13 cellular contexts compared by ENCODE assay signal in the genomic region with DNA sequence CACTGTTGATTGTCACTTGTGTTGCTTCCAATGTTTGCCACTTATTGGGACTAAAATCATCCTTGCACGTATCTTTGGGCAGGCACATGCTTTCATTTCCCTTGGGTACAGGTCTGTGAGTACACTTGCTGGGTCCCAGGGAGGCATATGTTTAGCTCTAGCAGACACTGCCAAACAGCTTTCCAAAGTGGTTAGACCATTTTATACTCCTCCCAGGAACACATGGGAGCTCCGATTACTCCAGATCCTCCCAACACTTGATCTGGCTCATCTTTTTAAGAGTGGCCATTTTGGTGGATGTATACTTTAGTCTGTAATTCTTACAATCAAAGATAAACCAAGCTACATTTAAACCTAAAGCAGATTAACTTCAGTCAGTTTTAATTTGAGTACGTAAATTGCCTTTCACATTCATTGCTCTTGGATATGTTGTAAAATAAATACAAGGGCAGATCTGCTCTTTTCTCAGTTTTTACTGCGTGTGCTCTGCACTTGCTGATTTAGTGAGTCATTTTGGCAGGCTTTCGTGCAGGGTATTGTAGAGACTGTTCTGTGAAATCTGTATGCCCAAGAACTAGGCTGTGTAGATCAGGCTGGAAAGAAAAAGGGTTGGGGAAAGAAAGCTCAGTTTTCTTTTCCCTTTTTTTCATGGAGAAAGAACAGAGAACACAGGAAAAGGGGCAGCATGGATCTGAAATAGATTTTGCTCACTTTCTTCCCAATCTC.
DNase-seq lines count a peak whose midpoint lies in the region; ATAC-seq and TF ChIP-seq lines count a peak whose summit lies in the region.
"Had no signal": no experiment of that assay in that cellular context is flagged by ENCODE, and none has a peak within 500 bp of the region (broad histone marks: within the 10 kb centered on the region; RNA-seq: fewer than 3 reads in every experiment).

No MANE protein-coding gene starts in this region.

- ATAC-seq in SK-N-SH treated with all-trans-retinoic acid at 6 μM for 48 hours (peak; percentile 51), GM18868 (IDR thresholded peaks at IDR 0.05; ENCODE audit: unreplicated experiment) (no peak)

- H3K27me3 ChIP-seq in WERI-Rb-1 (ENCODE audit: insufficient read depth, low read depth, severe bottlenecking), result peaks cover 57% of the 10 kb centered on the region

- H3K36me3 ChIP-seq in WERI-Rb-1, result no peaks in the 10 kb centered on the region

- H3K4me3 ChIP-seq in skeletal muscle cell (ENCODE audit: low read depth, low read length) (no peak overlapping the region), WERI-Rb-1 (ENCODE audit: low read depth, low read length) (no peak overlapping the region)
- H3K4me3 ChIP-seq: SK-N-MC had no signal

- DNase-seq in EH (ENCODE audit: low read depth), result peak; percentile 84
- DNase-seq in fibroblast of the conjunctiva (ENCODE audit: low read depth), result peak; percentile 70
- peak; percentile 73 for DNase-seq in skeletal muscle cell (ENCODE audit: low read depth)
- no peak for DNase-seq in WERI-Rb-1
- DNase-seq in NCI-H82 treated with DMSO at 0.1 percent for 48 hours (lab: John Stamatoyannopoulos, UW; ENCODE audit: unreplicated experiment), result no peak
- no peak for DNase-seq in GM10266 (ENCODE audit: extremely low spot score)
- DNase-seq: activated CD4-positive, alpha-beta T cell treated with anti-CD3 and anti-CD28 coated beads for 4 hours; Kasumi-1; NCI-H524 treated with DMSO at 0.1 percent for 48 hours had no signal

- no peaks in the 10 kb centered on the region for H3K9me3 ChIP-seq in WERI-Rb-1 (ENCODE audit: severe bottlenecking)

- H3K27ac ChIP-seq in WERI-Rb-1, result no peak overlapping the region
- H3K27ac ChIP-seq: epithelial cell of prostate, SK-N-MC had no signal

- no peak for TF ChIP-seq CTCF in WERI-Rb-1 (IDR thresholded peaks at IDR 0.05; ENCODE audit: low read depth, low read length)
- TF ChIP-seq CTCF in GM10266 (IDR thresholded peaks at IDR 0.05; ENCODE audit: control insufficient read depth, insufficient read depth, low read depth, missing control alignments), result no peak

TF ChIP-seq in SK-N-SH treated with all-trans-retinoic acid at 6 μM for 48 hours, 23 proteins besides CTCF, POLR2A, EP300 and RAD21:
- TF ChIP-seq, protein P1, sequence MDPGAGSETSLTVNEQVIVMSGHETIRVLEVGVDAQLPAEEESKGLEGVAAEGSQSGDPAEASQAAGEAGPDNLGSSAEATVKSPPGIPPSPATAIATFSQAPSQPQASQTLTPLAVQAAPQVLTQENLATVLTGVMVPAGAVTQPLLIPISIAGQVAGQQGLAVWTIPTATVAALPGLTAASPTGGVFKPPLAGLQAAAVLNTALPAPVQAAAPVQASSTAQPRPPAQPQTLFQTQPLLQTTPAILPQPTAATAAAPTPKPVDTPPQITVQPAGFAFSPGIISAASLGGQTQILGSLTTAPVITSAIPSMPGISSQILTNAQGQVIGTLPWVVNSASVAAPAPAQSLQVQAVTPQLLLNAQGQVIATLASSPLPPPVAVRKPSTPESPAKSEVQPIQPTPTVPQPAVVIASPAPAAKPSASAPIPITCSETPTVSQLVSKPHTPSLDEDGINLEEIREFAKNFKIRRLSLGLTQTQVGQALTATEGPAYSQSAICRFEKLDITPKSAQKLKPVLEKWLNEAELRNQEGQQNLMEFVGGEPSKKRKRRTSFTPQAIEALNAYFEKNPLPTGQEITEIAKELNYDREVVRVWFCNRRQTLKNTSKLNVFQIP (CRISPR knock-in tag; IDR thresholded peaks at IDR 0.05; ENCODE audit: borderline replicate concordance, low read depth), result no peak
- no peak for TF ChIP-seq BACH2 (CRISPR knock-in tag; IDR thresholded peaks at IDR 0.05; ENCODE audit: borderline replicate concordance)
- no peak for TF ChIP-seq CSRNP3 (CRISPR knock-in tag; IDR thresholded peaks at IDR 0.05)
- TF ChIP-seq CSDC2 (CRISPR knock-in tag; IDR thresholded peaks at IDR 0.05), result no peak
- no peak for TF ChIP-seq TOX (CRISPR knock-in tag; IDR thresholded peaks at IDR 0.05; ENCODE audit: borderline replicate concordance)
- no peak for TF ChIP-seq ZC3H10 (CRISPR knock-in tag; IDR thresholded peaks at IDR 0.05)
- TF ChIP-seq TCF4 (CRISPR knock-in tag; IDR thresholded peaks at IDR 0.05; ENCODE audit: borderline replicate concordance), result no peak

Comparison
In these comparisons a context has a peak if more than half of its experiments do, and no peak if none do; other contexts are left out.
1. DNase-seq: peak in EH (single experiment), fibroblast of the conjunctiva (single experiment) and skeletal muscle cell (single experiment); none in WERI-Rb-1 (single experiment), NCI-H82 treated with DMSO at 0.1 percent for 48 hours (single experiment) and GM10266 (single experiment).